In genomic region chr6:110356778-110357177, GRCh38 we compare ENCODE assay signal across 14 cellular contexts. TPM values are rescaled to one million over a fixed set of nuclear protein-coding genes. Genes with fewer than 3 reads are reported as not detected.
DNase-seq lines count a peak whose midpoint lies in the region; ATAC-seq, FAIRE-seq and TF ChIP-seq lines count a peak whose summit lies in the region.
"Had no signal": no experiment of that assay in that cellular context is flagged by ENCODE, and none has a peak within 500 bp of the region (broad histone marks: within the 10 kb centered on the region; RNA-seq: fewer than 3 reads in every experiment).

No MANE protein-coding gene starts in this region.

- H3K9me3 Mint-ChIP-seq in activated CD8-positive, alpha-beta T cell treated with anti-CD3 and anti-CD28 coated beads for 36 hours: no peaks in the 10 kb centered on the region
- no peaks in the 10 kb centered on the region for H3K9me3 Mint-ChIP-seq in activated CD8-positive, alpha-beta T cell treated with anti-CD3 and anti-CD28 coated beads, Interleukin-2, amount 10 ng/mL, durations not matched to agents 7 days and 5 days (ENCODE audit: insufficient read depth)
- peaks cover 5% of the 10 kb centered on the region for H3K9me3 Mint-ChIP-seq in astrocyte (ENCODE audit: unreplicated experiment)

- H3K4me1 ChIP-seq in astrocyte (ENCODE audit: insufficient read depth, low read length) (no peaks in the 10 kb centered on the region), mesendoderm (ENCODE audit: control insufficient read depth, low read depth, low read length) (peaks cover 15% of the 10 kb centered on the region)

- no peak overlapping the region for H3K9ac ChIP-seq in astrocyte (ENCODE audit: low read length)
- H3K9ac ChIP-seq in mesendoderm (ENCODE audit: low read length): no peak overlapping the region

- H3K4ac ChIP-seq in mesendoderm (ENCODE audit: low read depth, low read length): no peak overlapping the region

- intact Hi-C loops in activated CD8-positive, alpha-beta T cell treated with anti-CD3 and anti-CD28 coated beads for 36 hours (cut with micrococcal nuclease): no loop called here

- H3K4me3 Mint-ChIP-seq in activated CD8-positive, alpha-beta T cell treated with anti-CD3 and anti-CD28 coated beads for 36 hours: peak overlapping the region; percentile 72
- H3K4me3 Mint-ChIP-seq in activated CD8-positive, alpha-beta T cell treated with anti-CD3 and anti-CD28 coated beads, Interleukin-2, amount 10 ng/mL, durations not matched to agents 7 days and 5 days: no peak overlapping the region
- peak overlapping the region; percentile 75 for H3K4me3 Mint-ChIP-seq in astrocyte (ENCODE audit: unreplicated experiment)

- no peak overlapping the region for H4K5ac ChIP-seq in mesendoderm (ENCODE audit: low read length)

- H3K36me3 ChIP-seq in astrocyte (ENCODE audit: insufficient read depth, low read length) (no peaks in the 10 kb centered on the region), mesendoderm (ENCODE audit: control insufficient read depth, insufficient read depth, low read length) (no peaks in the 10 kb centered on the region)

- no peak for TF ChIP-seq CTCF in activated CD8-positive, alpha-beta T cell treated with anti-CD3 and anti-CD28 coated beads for 36 hours (IDR thresholded peaks at IDR 0.05)
- no peak for TF ChIP-seq CTCF in astrocyte (IDR thresholded peaks at IDR 0.05; ENCODE audit: insufficient read depth, low read depth, low read length)

- H4K20me1 ChIP-seq in astrocyte (ENCODE audit: insufficient read depth, low read length): no peaks in the 10 kb centered on the region

- H2AK5ac ChIP-seq in mesendoderm (ENCODE audit: low read length): no peak overlapping the region

- H3K79me1 ChIP-seq in mesendoderm (ENCODE audit: low read length): no peaks in the 10 kb centered on the region

- CTCF ChIA-PET in activated CD8-positive, alpha-beta T cell treated with anti-CD3 and anti-CD28 coated beads for 36 hours (lab: Charles Lee): interaction anchor here (1.0 kb wide), 1 partner anchor 12 kb away, joined by 4 read pairs; no protein-coding TSS in a partner anchor
- CTCF ChIA-PET in activated CD8-positive, alpha-beta T cell treated with anti-CD3 and anti-CD28 coated beads, Interleukin-2, amount 10 ng/mL, durations not matched to agents 7 days and 5 days (lab: Charles Lee): no interaction called here

- H3K23ac ChIP-seq in mesendoderm (ENCODE audit: low read length): no peak overlapping the region

- H3K27ac ChIP-seq in astrocyte (ENCODE audit: low read depth, low read length): no peak overlapping the region
- no peak overlapping the region for H3K27ac ChIP-seq in mesendoderm (ENCODE audit: low read depth, low read length)
- H3K27ac ChIP-seq in temporal lobe (ENCODE audit: low read depth, low read length): peak overlapping the region; percentile 25

- POLR2A ChIA-PET in activated CD8-positive, alpha-beta T cell treated with anti-CD3 and anti-CD28 coated beads for 36 hours (lab: Charles Lee): no interaction called here
- POLR2A ChIA-PET in activated CD8-positive, alpha-beta T cell treated with anti-CD3 and anti-CD28 coated beads, Interleukin-2, amount 10 ng/mL, durations not matched to agents 7 days and 5 days (lab: Charles Lee): no interaction called here

- H3K4me3 ChIP-seq in astrocyte (ENCODE audit: insufficient read depth, low read depth, low read length) (no peak overlapping the region), mesendoderm (ENCODE audit: low read length) (no peak overlapping the region)

- H3K36me3 Mint-ChIP-seq in activated CD8-positive, alpha-beta T cell treated with anti-CD3 and anti-CD28 coated beads for 36 hours (ENCODE audit: low read depth): no peaks in the 10 kb centered on the region
- no peaks in the 10 kb centered on the region for H3K36me3 Mint-ChIP-seq in activated CD8-positive, alpha-beta T cell treated with anti-CD3 and anti-CD28 coated beads, Interleukin-2, amount 10 ng/mL, durations not matched to agents 7 days and 5 days (ENCODE audit: low read depth)
- H3K36me3 Mint-ChIP-seq in astrocyte (ENCODE audit: low read depth, unreplicated experiment): no peaks in the 10 kb centered on the region

- no peak overlapping the region for H4K8ac ChIP-seq in mesendoderm (ENCODE audit: low read depth, low read length)

- peaks cover 18% of the 10 kb centered on the region for H3K27me3 Mint-ChIP-seq in activated CD8-positive, alpha-beta T cell treated with anti-CD3 and anti-CD28 coated beads for 36 hours
- H3K27me3 Mint-ChIP-seq in activated CD8-positive, alpha-beta T cell treated with anti-CD3 and anti-CD28 coated beads, Interleukin-2, amount 10 ng/mL, durations not matched to agents 7 days and 5 days (ENCODE audit: low read depth): peaks cover 35% of the 10 kb centered on the region
- H3K27me3 Mint-ChIP-seq in astrocyte (ENCODE audit: low read depth, unreplicated experiment): peaks cover 26% of the 10 kb centered on the region

- FAIRE-seq in astrocyte (lab: Jason Lieb, UNC): no peak
- FAIRE-seq: GM18507 had no signal

- no peak for ATAC-seq in activated CD8-positive, alpha-beta T cell treated with anti-CD3 and anti-CD28 coated beads for 36 hours
- no peak for ATAC-seq in activated CD8-positive, alpha-beta T cell treated with anti-CD3 and anti-CD28 coated beads, Interleukin-2, amount 10 ng/mL, durations not matched to agents 7 days and 5 days
- ATAC-seq in HG02938 (IDR thresholded peaks at IDR 0.05; ENCODE audit: unreplicated experiment) (no peak), GM18868 (IDR thresholded peaks at IDR 0.05; ENCODE audit: unreplicated experiment) (no peak)

- H2BK120ac ChIP-seq in mesendoderm (ENCODE audit: low read depth, low read length): no peak overlapping the region

- no peak for DNase-seq in activated CD8-positive, alpha-beta T cell treated with anti-CD3 and anti-CD28 coated beads for 36 hours
- no peak for DNase-seq in activated CD8-positive, alpha-beta T cell treated with anti-CD3 and anti-CD28 coated beads, Interleukin-2, amount 10 ng/mL, durations not matched to agents 7 days and 5 days
- DNase-seq in astrocyte (ENCODE audit: low read depth) (no peak), mesendoderm (peak; percentile 36), cerebellar cortex (ENCODE audit: low spot score) (no peak)
- DNase-seq: activated CD4-positive, alpha-beta T cell treated with anti-CD3 and anti-CD28 coated beads for 4 hours; islet precursor cell; SIG-M5; stimulated activated CD4-positive, alpha-beta T cell treated with anti-CD3 and anti-CD28 coated beads, Interleukin-1b, Interleukin-23, amount 100 ng/mL, for 48 hours had no signal

- H3K18ac ChIP-seq in mesendoderm (ENCODE audit: low read length): no peak overlapping the region

- no peaks in the 10 kb centered on the region for H3K9me3 ChIP-seq in astrocyte (ENCODE audit: insufficient read depth, low read depth, low read length)

- H3K4me1 Mint-ChIP-seq in activated CD8-positive, alpha-beta T cell treated with anti-CD3 and anti-CD28 coated beads for 36 hours (ENCODE audit: low read depth): peaks cover 9% of the 10 kb centered on the region
- H3K4me1 Mint-ChIP-seq in activated CD8-positive, alpha-beta T cell treated with anti-CD3 and anti-CD28 coated beads, Interleukin-2, amount 10 ng/mL, durations not matched to agents 7 days and 5 days (ENCODE audit: low read depth): peaks cover 6% of the 10 kb centered on the region
- peaks cover 17% of the 10 kb centered on the region for H3K4me1 Mint-ChIP-seq in astrocyte (ENCODE audit: low read depth, unreplicated experiment)

- no peak overlapping the region for H3K27ac Mint-ChIP-seq in activated CD8-positive, alpha-beta T cell treated with anti-CD3 and anti-CD28 coated beads for 36 hours
- H3K27ac Mint-ChIP-seq in activated CD8-positive, alpha-beta T cell treated with anti-CD3 and anti-CD28 coated beads, Interleukin-2, amount 10 ng/mL, durations not matched to agents 7 days and 5 days: no peak overlapping the region
- no peak overlapping the region for H3K27ac Mint-ChIP-seq in astrocyte (ENCODE audit: unreplicated experiment)

- no peak overlapping the region for H2BK15ac ChIP-seq in mesendoderm (replicated peaks; ENCODE audit: low read depth)

- H3K79me2 ChIP-seq in astrocyte (ENCODE audit: insufficient read depth, low read length) (no peaks in the 10 kb centered on the region), mesendoderm (ENCODE audit: control insufficient read depth, insufficient read depth, low read length) (no peaks in the 10 kb centered on the region)

- H3K4me2 ChIP-seq in astrocyte (ENCODE audit: low read length) (no peak overlapping the region), mesendoderm (ENCODE audit: low read length) (no peak overlapping the region)

- no CpG with 5 or more reads among the region's 15 CpGs for WGBS in mesendoderm (ENCODE audit: extremely low coverage, insufficient coverage, low lambda C conversion rate)

- H2BK5ac ChIP-seq in mesendoderm (ENCODE audit: low read length): no peak overlapping the region

- H3K56ac ChIP-seq in mesendoderm (ENCODE audit: low read length): no peak overlapping the region

- H3K27me3 ChIP-seq in astrocyte (ENCODE audit: insufficient read depth, low read length) (peaks cover 39% of the 10 kb centered on the region), mesendoderm (ENCODE audit: insufficient read depth, low read length, poor library complexity) (peaks cover 5% of the 10 kb centered on the region)

- H2AFZ ChIP-seq in astrocyte (ENCODE audit: low read depth, low read length): no peak overlapping the region

RNA-seq across cellular contexts. Expression of gene METTL24, which starts 1.4 kb away (rescaled TPM):
- not detected for total RNA-seq in activated CD8-positive, alpha-beta T cell treated with anti-CD3 and anti-CD28 coated beads for 36 hours
- total RNA-seq in activated CD8-positive, alpha-beta T cell treated with anti-CD3 and anti-CD28 coated beads, Interleukin-2, amount 10 ng/mL, durations not matched to agents 7 days and 5 days: not detected
- total RNA-seq in astrocyte (0.36 and 0.75 TPM in 2 replicates), temporal lobe (0.98 TPM)
- 0.11 TPM for polyA plus RNA-seq in mesendoderm (2013, experiment 1 of 2)
- polyA plus RNA-seq in mesendoderm (2013, experiment 2 of 2): 0.04 TPM
- total RNA-seq: Daoy had no signal

RNA-seq across cellular contexts. Expression of gene DDO, which starts 58.6 kb away (rescaled TPM):
- total RNA-seq in activated CD8-positive, alpha-beta T cell treated with anti-CD3 and anti-CD28 coated beads for 36 hours: not detected
- total RNA-seq in activated CD8-positive, alpha-beta T cell treated with anti-CD3 and anti-CD28 coated beads, Interleukin-2, amount 10 ng/mL, durations not matched to agents 7 days and 5 days: not detected
- not detected in 2 replicates for total RNA-seq in astrocyte
- not detected for polyA plus RNA-seq in mesendoderm (2013, experiment 1 of 2)
- polyA plus RNA-seq in mesendoderm (2013, experiment 2 of 2): not detected
- 0.25 TPM for total RNA-seq in temporal lobe
